ENCODE assay signal across 1 cellular context in genomic region chr10:133087679-133088523, GRCh38.
TF ChIP-seq lines count a peak whose summit lies in the region.

ADGRA1 (plus strand) TSS chr10:133087924; CDS start chr10:133088910, 986 bp downstream.

TF ChIP-seq in neural cell, 6 proteins besides CTCF, POLR2A, EP300 and RAD21 (continued from another document):
- peak; percentile 8 for TF ChIP-seq REST (IDR thresholded peaks at IDR 0.05; ENCODE audit: borderline replicate concordance)
TF ChIP-seq in neural cell: peak in this region for 4.
